27 cellular contexts compared by ENCODE assay signal in the genomic region with DNA sequence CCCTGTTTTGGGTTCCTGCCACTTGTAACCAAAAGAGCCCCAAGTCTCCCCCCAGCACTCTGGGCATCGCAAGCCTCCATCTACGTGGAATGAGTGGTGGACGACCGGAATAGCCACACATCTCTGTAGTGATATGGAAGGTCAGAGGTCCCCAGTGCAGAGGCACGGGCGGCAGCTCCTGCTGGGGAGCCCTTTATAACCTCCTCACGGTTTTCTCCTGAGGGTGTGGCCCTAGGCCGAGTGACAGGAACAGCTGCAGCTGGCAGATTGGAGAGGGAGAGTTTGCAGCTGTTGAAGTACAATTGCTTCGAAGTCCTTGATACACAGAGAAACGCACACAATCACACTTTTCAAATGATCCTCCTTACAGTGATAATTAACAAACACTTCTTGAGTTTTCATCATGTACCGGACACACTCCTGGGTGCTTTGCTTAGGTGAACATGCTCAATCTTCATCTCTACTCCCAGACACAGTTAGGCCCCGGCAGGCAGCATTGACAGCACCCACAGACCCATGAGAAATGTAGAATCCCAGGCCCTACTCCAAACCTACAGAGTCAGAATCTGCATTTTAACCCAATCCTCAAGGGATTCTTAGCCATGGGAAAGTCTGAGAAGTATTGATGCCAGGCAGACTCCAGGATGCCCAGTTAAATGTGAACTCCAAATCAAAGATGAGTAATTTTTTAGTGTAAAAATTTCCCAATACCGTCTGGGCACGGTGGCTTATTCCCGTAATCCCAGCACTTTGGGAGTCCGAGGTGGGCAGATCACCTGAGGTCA. TPM values are rescaled to one million over a fixed set of nuclear protein-coding genes. Genes with fewer than 3 reads are reported as not detected.
DNase-seq lines count a peak whose midpoint lies in the region; ATAC-seq and TF ChIP-seq lines count a peak whose summit lies in the region.
"Had no signal": no experiment of that assay in that cellular context is flagged by ENCODE, and none has a peak within 500 bp of the region (broad histone marks: within the 10 kb centered on the region; RNA-seq: fewer than 3 reads in every experiment).

No MANE protein-coding gene starts in this region.

- H3K27ac ChIP-seq in gastrocnemius medialis (peak overlapping the region; percentile 66 to 85 (median 80)), ascending aorta (no peak overlapping the region)
- H3K27ac ChIP-seq: dorsolateral prefrontal cortex, HL-60, spleen had no signal

- in situ Hi-C loops in gastrocnemius medialis (cut with MboI; ENCODE audit: low sequenced_read_pairs in 4 of 4), result no loop called here

- no peaks in the 10 kb centered on the region for H3K36me3 ChIP-seq in gastrocnemius medialis
- H3K36me3 ChIP-seq in ascending aorta, result no peaks in the 10 kb centered on the region
- H3K36me3 ChIP-seq: spleen had no signal

- H3K4me3 ChIP-seq in gastrocnemius medialis (peak overlapping the region in 1 of 4 donors; percentile 13), ascending aorta (no peak overlapping the region)
- H3K4me3 ChIP-seq: dorsolateral prefrontal cortex, spleen had no signal

- no peaks in the 10 kb centered on the region for H3K27me3 ChIP-seq in gastrocnemius medialis
- no peaks in the 10 kb centered on the region for H3K27me3 ChIP-seq in ascending aorta
- H3K27me3 ChIP-seq: dorsolateral prefrontal cortex, spleen had no signal

- TF ChIP-seq POLR2A in erythroblast (IDR thresholded peaks at IDR 0.05; ENCODE audit: low read length) (no peak), gastrocnemius medialis (IDR thresholded peaks at IDR 0.05) (no peak)

- peak; percentile 23 to 54 for ATAC-seq in gastrocnemius medialis
- ATAC-seq: left cardiac atrium, natural killer cell had no signal

- DNase-seq in HUDEP-2 (lab: John Stamatoyannopoulos, UW; ENCODE audit: unreplicated experiment in 76 of 76) (peak in 73 of 76 experiments; percentile 42 to 90 (median 77)), NCI-H2227 treated with DMSO at 0.1 percent for 48 hours (lab: John Stamatoyannopoulos, UW) (peak; percentile 30), erythroblast (lab: John Stamatoyannopoulos, UW) (peak; percentile 92 to 97), gastrocnemius medialis (peak in 1 of 2 donors; percentile 82), ascending aorta (ENCODE audit: low spot score in 2 of 2) (no peak), AG20443 (ENCODE audit: low spot score) (no peak), NCI-H1092 (lab: John Stamatoyannopoulos, UW) (no peak)
- DNase-seq: activated naive CD4-positive, alpha-beta T cell treated with Interleukin-2 at 50 U/mL for 16 hours; activated T-cell treated with anti-CD3 and anti-CD28 coated beads, Interleukin-2, amount 50 U/mL, for 48 hours; amygdala; DMS79; dorsolateral prefrontal cortex; head of caudate nucleus; left cardiac atrium; mesenchymal stem cell; natural killer cell; NCI-H1417; NCI-H69; SIG-M5; spleen; stimulated activated CD4-positive, alpha-beta T cell treated with anti-CD3 and anti-CD28 coated beads, Interleukin-4, amount 100 ng/mL, for 24 hours; stimulated activated naive CD4-positive, alpha-beta T cell treated with Interleukin-2 at 50 U/mL for 16 hours had no signal

- H3K9me3 ChIP-seq in gastrocnemius medialis, result no peaks in the 10 kb centered on the region
- no peaks in the 10 kb centered on the region for H3K9me3 ChIP-seq in ascending aorta
- H3K9me3 ChIP-seq: spleen had no signal

- intact Hi-C loops in gastrocnemius medialis (cut with DNase I; ENCODE audit: low total_unique reads) (no loop called here), ascending aorta (cut with DNase I) (no loop called here)

- H3K4me1 ChIP-seq in gastrocnemius medialis (peaks cover 13 to 15% of the 10 kb centered on the region in 2 donors), ascending aorta (peaks cover 0 to 4% of the 10 kb centered on the region in 2 donors)

- TF ChIP-seq CTCF in gastrocnemius medialis (IDR thresholded peaks at IDR 0.05 in 4 of 5, conservative IDR thresholded peaks at IDR 0.05 in 1 of 5) (no peak), ascending aorta (IDR thresholded peaks at IDR 0.05) (no peak)

RNA-seq across cellular contexts. Expression of gene ZNF787, which starts 4.9 kb away (rescaled TPM):
- total RNA-seq in gastrocnemius medialis (10 to 100 TPM; 16.7 to 43.0 (median 26.5) TPM), ascending aorta (18.1 TPM)

RNA-seq across cellular contexts. Expression of gene ZNF444, which starts 15.1 kb away (rescaled TPM):
- total RNA-seq in gastrocnemius medialis (10 to 100 TPM; 16.4 to 38.9 (median 24.9) TPM), ascending aorta (94.9 TPM)

RNA-seq across cellular contexts. Expression of gene GALP, which starts 49.8 kb away (rescaled TPM):
- total RNA-seq in gastrocnemius medialis, result not detected
- total RNA-seq in ascending aorta, result not detected
- total RNA-seq: dorsolateral prefrontal cortex, endothelial cell of umbilical vein, left cardiac atrium, M059J, natural killer cell, OCI-LY7, posterior vena cava, spleen had no signal

Comparison
In these comparisons a context has a peak if more than half of its experiments do, and no peak if none do; other contexts are left out.
1. DNase-seq: peak in HUDEP-2 (73 of 76), NCI-H2227 treated with DMSO at 0.1 percent for 48 hours (single experiment) and erythroblast (2 of 2); none in ascending aorta (0 of 2), AG20443 (single experiment) and NCI-H1092 (single experiment).
2. H3K27ac ChIP-seq: peak in gastrocnemius medialis (4 of 4); none in ascending aorta (0 of 2).